Comparison of ENCODE assay signal across 8 cellular contexts in genomic region chr6:110681543-110682459, GRCh38.
DNase-seq lines count a peak whose midpoint lies in the region; ATAC-seq and TF ChIP-seq lines count a peak whose summit lies in the region.

No MANE protein-coding gene starts in this region.

- TF ChIP-seq CTCF in CD14-positive monocyte (IDR thresholded peaks at IDR 0.05): no peak

- intact Hi-C loops in CD14-positive monocyte (cut with micrococcal nuclease) (loop anchor here (5.0 to 10.0 kb wide), 5 partner anchors 193 to 303 kb away; partner anchors contain the start of genes AMD1 (in 1 of the 2), GTF3C6 (in 1 of the 2) and RPF2 (in 1 of the 2)), left colon (cut with DNase I, micrococcal nuclease) (loop anchor here in 1 of 2 donors (2.0 kb wide), 1 partner anchor 267 kb away; no protein-coding TSS in a partner anchor)

- H3K36me3 Mint-ChIP-seq in CD14-positive monocyte: peaks cover 5 to 10% of the 10 kb centered on the region in 2 donors

- DNase-seq in CD14-positive monocyte (ENCODE audit: low spot score) (no peak), SK-N-DZ (ENCODE audit: low spot score) (peak; percentile 16), left colon (no peak), AG20443 (ENCODE audit: low spot score) (no peak)

- H3K27ac Mint-ChIP-seq in CD14-positive monocyte: peak overlapping the region in 4 of 7 donors; percentile 16 to 65 (median 50)

- H3K27me3 Mint-ChIP-seq in CD14-positive monocyte (ENCODE audit: low read depth in 3 of 3): no peaks in the 10 kb centered on the region

- peaks cover 12% of the 10 kb centered on the region for H3K4me1 Mint-ChIP-seq in CD14-positive monocyte

- ATAC-seq in HG02798 (IDR thresholded peaks at IDR 0.05; ENCODE audit: poor library complexity, unreplicated experiment) (peak; percentile 6), left colon (peak; percentile 19), GM19023 (IDR thresholded peaks at IDR 0.05; ENCODE audit: unreplicated experiment) (no peak), GM19455 (IDR thresholded peaks at IDR 0.05; ENCODE audit: unreplicated experiment) (no peak), GM21447 (IDR thresholded peaks at IDR 0.05; ENCODE audit: unreplicated experiment) (no peak)

- no peaks in the 10 kb centered on the region for H3K9me3 Mint-ChIP-seq in CD14-positive monocyte

- H3K4me3 Mint-ChIP-seq in CD14-positive monocyte: no peak overlapping the region

Comparison
In these comparisons a context has a peak if more than half of its experiments do, and no peak if none do; other contexts are left out.
1. ATAC-seq: peak in HG02798 (single experiment) and left colon (single experiment); none in GM19023 (single experiment), GM19455 (single experiment) and GM21447 (single experiment).